ENCODE assay signal across 30 cellular contexts in the genomic region with DNA sequence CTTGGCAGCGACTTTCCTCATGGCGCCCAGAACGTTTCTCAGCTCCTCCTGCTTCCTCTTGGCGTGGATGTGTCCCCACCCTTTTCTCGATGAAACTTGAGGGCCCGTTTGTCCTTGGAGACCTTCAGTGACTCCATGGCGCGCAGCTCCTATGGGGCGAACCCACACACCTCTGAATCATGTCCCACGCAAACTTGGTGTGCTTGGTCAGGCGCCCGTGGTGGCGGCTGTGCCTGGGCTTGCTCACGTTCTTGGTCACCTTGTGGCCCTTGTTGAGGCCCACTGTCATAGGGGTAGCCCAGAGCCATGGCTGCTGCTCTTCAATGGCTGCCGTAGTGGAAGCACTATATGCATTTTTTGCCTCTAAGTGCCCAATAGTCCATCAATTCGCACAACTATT.
"Had no signal": no experiment of that assay in that cellular context is flagged by ENCODE, and none has a peak within 500 bp of the region (broad histone marks: within the 10 kb centered on the region; RNA-seq: fewer than 3 reads in every experiment).

No MANE protein-coding gene starts in this region.

- H3K36me3 Mint-ChIP-seq: activated naive CD4-positive, alpha-beta T cell treated with anti-CD3 and anti-CD28 coated beads, Interleukin-2, amount 10 ng/mL, durations not matched to agents 7 days and 5 days; activated naive CD4-positive, alpha-beta T cell treated with anti-CD3 and anti-CD28 coated beads, Interleukin-2, amount 50 U/mL, for 72 hours; activated naive CD8-positive, alpha-beta T cell treated with anti-CD3 and anti-CD28 coated beads, Interleukin-2, amount 10 ng/mL, durations not matched to agents 7 days and 5 days; brain; WTC11 had no signal

- H3K27ac ChIP-seq: ascending aorta, esophagus muscularis mucosa, gastroesophageal sphincter, heart right ventricle had no signal

- DNase-seq: activated CD4-positive, alpha-beta memory T cell treated with anti-CD3 and anti-CD28 coated beads, Interleukin-2, amount 10 ng/mL, durations not matched to agents 7 days and 5 days; activated CD4-positive, alpha-beta T cell treated with anti-CD3 and anti-CD28 coated beads for 1 hour; activated CD4-positive, alpha-beta T cell treated with anti-CD3 and anti-CD28 coated beads for 4 hours; activated CD4-positive, alpha-beta T cell treated with anti-CD3 and anti-CD28 coated beads, Interleukin-2, amount 10 ng/mL, durations not matched to agents 7 days and 5 days; activated CD4-positive, alpha-beta T cell treated with anti-CD3 and anti-CD28 coated beads, Interleukin-2, amount 50 U/mL, for 4 hours; activated CD8-positive, alpha-beta memory T cell treated with anti-CD3 and anti-CD28 coated beads, Interleukin-2, amount 50 U/mL, for 48 hours; activated gamma-delta T cell; activated naive CD4-positive, alpha-beta T cell; activated naive CD4-positive, alpha-beta T cell treated with anti-CD3 and anti-CD28 coated beads, Interleukin-2, amount 10 ng/mL, durations not matched to agents 7 days and 5 days; activated naive CD8-positive, alpha-beta T cell treated with anti-CD3 and anti-CD28 coated beads, Interleukin-2, amount 10 ng/mL, durations not matched to agents 7 days and 5 days; activated T-cell treated with anti-CD3 and anti-CD28 coated beads for 4 hours; activated T-cell treated with anti-CD3 and anti-CD28 coated beads, Interleukin-2, amount 50 U/mL, for 24 hours; activated T-cell treated with anti-CD3 and anti-CD28 coated beads, Interleukin-2, amount 50 U/mL, for 72 hours; cortex of kidney; dermis blood vessel endothelial cell; effector CD4-positive, alpha-beta T cell; effector memory CD8-positive, alpha-beta T cell; erythroblast; foreskin melanocyte; heart right ventricle; T-helper 2 cell had no signal

- H3K4me1 ChIP-seq: heart right ventricle had no signal

- H3K4me3 Mint-ChIP-seq: activated CD4-positive, alpha-beta memory T cell treated with anti-CD3 and anti-CD28 coated beads, Interleukin-2, amount 10 ng/mL, durations not matched to agents 7 days and 5 days; activated CD4-positive, alpha-beta T cell treated with anti-CD3 and anti-CD28 coated beads, Interleukin-2, amount 10 ng/mL, durations not matched to agents 7 days and 5 days; activated naive CD4-positive, alpha-beta T cell treated with anti-CD3 and anti-CD28 coated beads, Interleukin-2, amount 10 ng/mL, durations not matched to agents 7 days and 5 days; activated naive CD8-positive, alpha-beta T cell treated with anti-CD3 and anti-CD28 coated beads, Interleukin-2, amount 10 ng/mL, durations not matched to agents 7 days and 5 days; activated T-cell treated with anti-CD3 and anti-CD28 coated beads, Interleukin-2, amount 50 U/mL, for 24 hours; activated T-cell treated with anti-CD3 and anti-CD28 coated beads, Interleukin-2, amount 50 U/mL, for 72 hours; brain; central memory CD8-positive, alpha-beta T cell; effector memory CD8-positive, alpha-beta T cell; WTC11 had no signal

- H3K9me3 Mint-ChIP-seq: activated CD4-positive, alpha-beta memory T cell treated with anti-CD3 and anti-CD28 coated beads, Interleukin-2, amount 10 ng/mL, durations not matched to agents 7 days and 5 days; activated CD4-positive, alpha-beta T cell treated with anti-CD3 and anti-CD28 coated beads, Interleukin-2, amount 10 ng/mL, durations not matched to agents 7 days and 5 days; activated naive CD4-positive, alpha-beta T cell treated with anti-CD3 and anti-CD28 coated beads, Interleukin-2, amount 10 ng/mL, durations not matched to agents 7 days and 5 days; activated naive CD8-positive, alpha-beta T cell treated with anti-CD3 and anti-CD28 coated beads, Interleukin-2, amount 10 ng/mL, durations not matched to agents 7 days and 5 days; activated T-cell treated with anti-CD3 and anti-CD28 coated beads, Interleukin-2, amount 50 U/mL, for 24 hours; activated T-cell treated with anti-CD3 and anti-CD28 coated beads, Interleukin-2, amount 50 U/mL, for 72 hours; brain; central memory CD8-positive, alpha-beta T cell; effector memory CD8-positive, alpha-beta T cell; WTC11 had no signal

- FAIRE-seq: bronchial epithelial cell, colon had no signal

- H3K4me3 ChIP-seq: ascending aorta, esophagus muscularis mucosa, gastroesophageal sphincter, heart right ventricle had no signal

- H3K27ac Mint-ChIP-seq: activated CD4-positive, alpha-beta memory T cell treated with anti-CD3 and anti-CD28 coated beads, Interleukin-2, amount 10 ng/mL, durations not matched to agents 7 days and 5 days; activated CD4-positive, alpha-beta T cell treated with anti-CD3 and anti-CD28 coated beads, Interleukin-2, amount 10 ng/mL, durations not matched to agents 7 days and 5 days; activated naive CD4-positive, alpha-beta T cell treated with anti-CD3 and anti-CD28 coated beads, Interleukin-2, amount 50 U/mL, for 72 hours; activated naive CD8-positive, alpha-beta T cell treated with anti-CD3 and anti-CD28 coated beads, Interleukin-2, amount 10 ng/mL, durations not matched to agents 7 days and 5 days; activated T-cell treated with anti-CD3 and anti-CD28 coated beads, Interleukin-2, amount 50 U/mL, for 24 hours; activated T-cell treated with anti-CD3 and anti-CD28 coated beads, Interleukin-2, amount 50 U/mL, for 72 hours; brain; effector memory CD8-positive, alpha-beta T cell; WTC11 had no signal

- H3K4me1 Mint-ChIP-seq: activated CD4-positive, alpha-beta memory T cell treated with anti-CD3 and anti-CD28 coated beads, Interleukin-2, amount 10 ng/mL, durations not matched to agents 7 days and 5 days; activated CD4-positive, alpha-beta T cell treated with anti-CD3 and anti-CD28 coated beads, Interleukin-2, amount 10 ng/mL, durations not matched to agents 7 days and 5 days; activated naive CD4-positive, alpha-beta T cell treated with anti-CD3 and anti-CD28 coated beads, Interleukin-2, amount 10 ng/mL, durations not matched to agents 7 days and 5 days; activated naive CD8-positive, alpha-beta T cell treated with anti-CD3 and anti-CD28 coated beads, Interleukin-2, amount 10 ng/mL, durations not matched to agents 7 days and 5 days; brain; central memory CD8-positive, alpha-beta T cell had no signal

- H3K9me3 ChIP-seq: ascending aorta, esophagus muscularis mucosa, gastroesophageal sphincter, heart right ventricle had no signal

- H3K36me3 ChIP-seq: ascending aorta, esophagus muscularis mucosa, gastroesophageal sphincter, heart right ventricle had no signal

- ATAC-seq: activated naive CD4-positive, alpha-beta T cell treated with anti-CD3 and anti-CD28 coated beads, Interleukin-2, amount 50 U/mL, for 72 hours; activated T-cell treated with anti-CD3 and anti-CD28 coated beads, Interleukin-2, amount 50 U/mL, for 72 hours; effector memory CD8-positive, alpha-beta T cell; gastroesophageal sphincter; heart right ventricle; WTC11 had no signal

- H3K27me3 ChIP-seq: ascending aorta, esophagus muscularis mucosa, gastroesophageal sphincter, heart right ventricle had no signal

- H3K27me3 Mint-ChIP-seq: activated CD4-positive, alpha-beta memory T cell treated with anti-CD3 and anti-CD28 coated beads, Interleukin-2, amount 10 ng/mL, durations not matched to agents 7 days and 5 days; activated CD4-positive, alpha-beta T cell treated with anti-CD3 and anti-CD28 coated beads, Interleukin-2, amount 10 ng/mL, durations not matched to agents 7 days and 5 days; activated naive CD4-positive, alpha-beta T cell treated with anti-CD3 and anti-CD28 coated beads, Interleukin-2, amount 10 ng/mL, durations not matched to agents 7 days and 5 days; activated naive CD8-positive, alpha-beta T cell treated with anti-CD3 and anti-CD28 coated beads, Interleukin-2, amount 10 ng/mL, durations not matched to agents 7 days and 5 days; activated T-cell treated with anti-CD3 and anti-CD28 coated beads, Interleukin-2, amount 50 U/mL, for 24 hours; brain; central memory CD8-positive, alpha-beta T cell; effector memory CD8-positive, alpha-beta T cell had no signal
